25 cellular contexts compared by ENCODE assay signal in genomic region chr2:18763338-18763737, GRCh38.
DNase-seq lines count a peak whose midpoint lies in the region; TF ChIP-seq lines count a peak whose summit lies in the region.
"Had no signal": no experiment of that assay in that cellular context is flagged by ENCODE, and none has a peak within 500 bp of the region (broad histone marks: within the 10 kb centered on the region; RNA-seq: fewer than 3 reads in every experiment).

No MANE protein-coding gene starts in this region.

- no peaks in the 10 kb centered on the region for H3K4me1 Mint-ChIP-seq in activated CD4-positive, alpha-beta memory T cell treated with anti-CD3 and anti-CD28 coated beads for 36 hours (ENCODE audit: low read depth)
- H3K4me1 Mint-ChIP-seq: CD8-positive, alpha-beta memory T cell; memory B cell had no signal

- no peak overlapping the region for H3K27ac Mint-ChIP-seq in activated CD4-positive, alpha-beta memory T cell treated with anti-CD3 and anti-CD28 coated beads for 36 hours
- H3K27ac Mint-ChIP-seq: CD8-positive, alpha-beta memory T cell; memory B cell had no signal

- CTCF ChIA-PET in activated CD4-positive, alpha-beta memory T cell treated with anti-CD3 and anti-CD28 coated beads for 36 hours (lab: Charles Lee) = no interaction called here

- no peak overlapping the region for H2AFZ ChIP-seq in osteoblast (ENCODE audit: low read length)

- peaks cover 18% of the 10 kb centered on the region for H3K4me1 ChIP-seq in osteoblast (ENCODE audit: insufficient read depth, low read length)
- H3K4me1 ChIP-seq: BE2C, esophagus squamous epithelium had no signal

- no peaks in the 10 kb centered on the region for H4K20me1 ChIP-seq in osteoblast (ENCODE audit: insufficient read depth, low read length)

- H3K9me3 Mint-ChIP-seq in activated CD4-positive, alpha-beta memory T cell treated with anti-CD3 and anti-CD28 coated beads for 36 hours = peaks cover 8% of the 10 kb centered on the region

- H3K9me3 ChIP-seq in osteoblast (ENCODE audit: low read depth, low read length) = no peaks in the 10 kb centered on the region
- H3K9me3 ChIP-seq: BE2C, esophagus squamous epithelium had no signal

- H3K27ac ChIP-seq in osteoblast (ENCODE audit: low read depth, low read length) = no peak overlapping the region
- H3K27ac ChIP-seq: esophagus squamous epithelium, heart left ventricle, tibial nerve had no signal

- no peaks in the 10 kb centered on the region for H3K36me3 ChIP-seq in osteoblast (ENCODE audit: insufficient read depth, low read length)
- H3K36me3 ChIP-seq: BE2C, esophagus squamous epithelium, heart left ventricle, tibial nerve had no signal

- DNase-seq in NCI-H226 (peak; percentile 41), cardiac fibroblast (ENCODE audit: low read depth in 2 of 2) (peak; percentile 45 to 70), foreskin fibroblast (peak; percentile 42 to 63), osteoblast (ENCODE audit: insufficient read length, low spot score, missing footprints) (no peak), OCI-M2 (lab: John Stamatoyannopoulos, UW; ENCODE audit: unreplicated experiment) (no peak), cerebellum (ENCODE audit: low spot score) (no peak)
- no peak for DNase-seq in activated CD4-positive, alpha-beta memory T cell treated with anti-CD3 and anti-CD28 coated beads for 36 hours
- DNase-seq: ACHN; activated CD4-positive, alpha-beta T cell treated with anti-CD3 and anti-CD28 coated beads, Interleukin-2, amount 50 U/mL, for 4 hours; activated CD8-positive, alpha-beta memory T cell treated with anti-CD3 and anti-CD28 coated beads, Interleukin-2, amount 50 U/mL, for 48 hours; activated naive CD4-positive, alpha-beta T cell treated with anti-CD3 and anti-CD28 coated beads, Interleukin-2, amount 50 U/mL, for 16 hours; BE2C; caudate nucleus; CD8-positive, alpha-beta memory T cell; esophagus squamous epithelium; heart left ventricle; NCI-H1092; NCI-H1694 treated with DMSO at 0.1 percent for 48 hours; NCI-H2171; NCI-H524 treated with DMSO at 0.1 percent for 48 hours; RPMI8226; stimulated activated CD4-positive, alpha-beta T cell treated with anti-CD3 and anti-CD28 coated beads, Interleukin-1b, Interleukin-23, amount 100 ng/mL, for 48 hours; stimulated activated CD8-positive, alpha-beta memory T cell treated with anti-CD3 and anti-CD28 coated beads, Interleukin-4, amount 100 ng/mL, for 48 hours had no signal

- H3K79me2 ChIP-seq in osteoblast (ENCODE audit: insufficient read depth, low read length) = no peaks in the 10 kb centered on the region

- POLR2A ChIA-PET in activated CD4-positive, alpha-beta memory T cell treated with anti-CD3 and anti-CD28 coated beads for 36 hours (lab: Charles Lee) = no interaction called here

- peak overlapping the region; percentile 18 for H3K4me2 ChIP-seq in osteoblast (ENCODE audit: insufficient read depth, low read length)

- H3K27me3 ChIP-seq in osteoblast (ENCODE audit: insufficient read depth, low read length) = no peaks in the 10 kb centered on the region
- H3K27me3 ChIP-seq: BE2C, esophagus squamous epithelium, heart left ventricle, tibial nerve had no signal

- no peak overlapping the region for H3K4me3 Mint-ChIP-seq in activated CD4-positive, alpha-beta memory T cell treated with anti-CD3 and anti-CD28 coated beads for 36 hours
- H3K4me3 Mint-ChIP-seq: CD8-positive, alpha-beta memory T cell; memory B cell had no signal

- H3K36me3 Mint-ChIP-seq in activated CD4-positive, alpha-beta memory T cell treated with anti-CD3 and anti-CD28 coated beads for 36 hours = peaks cover 6% of the 10 kb centered on the region

- H3K27me3 Mint-ChIP-seq in activated CD4-positive, alpha-beta memory T cell treated with anti-CD3 and anti-CD28 coated beads for 36 hours = no peaks in the 10 kb centered on the region
- H3K27me3 Mint-ChIP-seq: memory B cell had no signal

- intact Hi-C loops in activated CD4-positive, alpha-beta memory T cell treated with anti-CD3 and anti-CD28 coated beads for 36 hours (cut with micrococcal nuclease) = no loop called here

- no peak overlapping the region for H3K4me3 ChIP-seq in cardiac fibroblast (replicated peaks in 1 of 2; ENCODE audit: low read depth in 2 of 2, low read length in 2 of 2)
- H3K4me3 ChIP-seq in foreskin fibroblast (ENCODE audit: low read depth in 1 of 2, low read length in 2 of 2) = no peak overlapping the region
- no peak overlapping the region for H3K4me3 ChIP-seq in osteoblast (ENCODE audit: insufficient read depth, low read length)
- H3K4me3 ChIP-seq: esophagus squamous epithelium, heart left ventricle, tibial nerve had no signal

- no peak for TF ChIP-seq CTCF in cardiac fibroblast (IDR thresholded peaks at IDR 0.05; ENCODE audit: low read depth, low read length)
- TF ChIP-seq CTCF in foreskin fibroblast (IDR thresholded peaks at IDR 0.05; ENCODE audit: low read depth, low read length) = no peak
- no peak for TF ChIP-seq CTCF in osteoblast (IDR thresholded peaks at IDR 0.05; ENCODE audit: extremely low read depth, low read depth, low read length)

Comparison
In these comparisons a context has a peak if more than half of its experiments do, and no peak if none do; other contexts are left out.
1. DNase-seq: peak in NCI-H226 (single experiment), cardiac fibroblast (2 of 2) and foreskin fibroblast (2 of 2); none in osteoblast (single experiment), OCI-M2 (single experiment), activated CD4-positive, alpha-beta memory T cell treated with anti-CD3 and anti-CD28 coated beads for 36 hours (single experiment) and cerebellum (single experiment).